Comparison of ENCODE assay signal across 17 cellular contexts in the genomic region with DNA sequence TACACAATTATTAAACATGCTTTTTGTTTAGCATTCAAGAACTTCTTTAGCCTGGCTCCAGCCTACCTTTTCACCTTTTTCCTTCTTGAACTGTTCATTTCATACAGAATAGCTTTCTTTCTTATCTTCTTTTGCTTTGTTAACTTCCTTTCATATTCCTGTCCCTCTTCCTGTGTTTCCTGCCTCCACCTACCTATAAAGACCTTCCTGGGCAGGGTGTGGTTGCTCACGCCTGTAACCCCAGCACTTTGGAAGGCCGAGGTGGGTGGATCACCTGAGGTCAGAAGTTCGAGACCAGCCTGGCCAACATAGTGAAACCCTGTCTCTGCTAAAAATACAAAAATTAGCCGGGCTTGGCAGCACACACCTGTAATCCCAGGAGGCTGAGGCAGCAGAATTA. TPM values are rescaled to one million over a fixed set of nuclear protein-coding genes. Genes with fewer than 3 reads are reported as not detected.
A peak's percentile ranks its signal among the peaks of the same experiment; 100 is the strongest.
DNase-seq lines count a peak whose midpoint lies in the region; ATAC-seq and TF ChIP-seq lines count a peak whose summit lies in the region.
"Had no signal": no experiment of that assay in that cellular context is flagged by ENCODE, and none has a peak within 500 bp of the region (broad histone marks: within the 10 kb centered on the region; RNA-seq: fewer than 3 reads in every experiment).

No MANE protein-coding gene starts in this region.

- peak overlapping the region; percentile 58 for H3K27ac ChIP-seq in RWPE2 (ENCODE audit: poor library complexity, severe bottlenecking)
- H3K27ac ChIP-seq in testis, result no peak overlapping the region
- peak overlapping the region in 1 of 4 donors; percentile 27 for H3K27ac ChIP-seq in gastrocnemius medialis
- H3K27ac ChIP-seq in upper lobe of left lung, result peak overlapping the region in 1 of 4 donors; percentile 32
- H3K27ac ChIP-seq: right atrium auricular region, SJCRH30, VCaP had no signal

- DNase-seq in activated T-cell treated with anti-CD3 and anti-CD28 coated beads, Interleukin-2, amount 50 U/mL, for 24 hours, result no peak
- DNase-seq in activated T-cell treated with anti-CD3 and anti-CD28 coated beads, Interleukin-2, amount 50 U/mL, for 1 hour, result no peak
- DNase-seq in RWPE2 (ENCODE audit: low spot score), result no peak
- DNase-seq in endothelial cell (ENCODE audit: low spot score), result no peak
- no peak for DNase-seq in stimulated activated naive B cell treated with anti-CD40 and anti-IgM and Interleukin-4, amounts not matched to agents 10 μg/mL and 1 μg/mL and 100 μg/mL, for 72 hours
- DNase-seq in testis, result no peak
- DNase-seq in gastrocnemius medialis, result no peak
- no peak for DNase-seq in upper lobe of left lung
- DNase-seq: activated T-cell treated with anti-CD3 and anti-CD28 coated beads for 4 hours; NCI-H1092 treated with DMSO at 0.1 percent for 48 hours; NCI-H2171 treated with DMSO at 0.1 percent for 48 hours; SJCRH30; stimulated activated CD4-positive, alpha-beta T cell treated with anti-CD3 and anti-CD28 coated beads, Interleukin-2, amount 100 ng/mL, for 24 hours had no signal

- no peak for TF ChIP-seq POLR2A in testis (IDR thresholded peaks at IDR 0.05)
- TF ChIP-seq POLR2A in gastrocnemius medialis (IDR thresholded peaks at IDR 0.05), result no peak
- no peak for TF ChIP-seq POLR2A in upper lobe of left lung (IDR thresholded peaks at IDR 0.05)

- in situ Hi-C loops in gastrocnemius medialis (cut with MboI; ENCODE audit: low sequenced_read_pairs in 4 of 4), result no loop called here

- H3K4me3 ChIP-seq in RWPE2 (ENCODE audit: severe bottlenecking) (no peak overlapping the region), testis (no peak overlapping the region), gastrocnemius medialis (no peak overlapping the region), upper lobe of left lung (no peak overlapping the region)
- H3K4me3 ChIP-seq: right atrium auricular region, SJCRH30 had no signal

- H3K27ac Mint-ChIP-seq in activated T-cell treated with anti-CD3 and anti-CD28 coated beads, Interleukin-2, amount 50 U/mL, for 24 hours, result peak overlapping the region; percentile 86
- peak overlapping the region; percentile 49 for H3K27ac Mint-ChIP-seq in endothelial cell (ENCODE audit: unreplicated experiment)
- peak overlapping the region; percentile 79 for H3K27ac Mint-ChIP-seq in stimulated activated naive B cell treated with anti-CD40 and anti-IgM and Interleukin-4, amounts not matched to agents 10 μg/mL and 1 μg/mL and 100 μg/mL, for 72 hours
- H3K27ac Mint-ChIP-seq: nephron had no signal

- H3K4me1 Mint-ChIP-seq in activated T-cell treated with anti-CD3 and anti-CD28 coated beads, Interleukin-2, amount 50 U/mL, for 24 hours (ENCODE audit: low read depth), result peaks cover 57% of the 10 kb centered on the region
- H3K4me1 Mint-ChIP-seq in endothelial cell (ENCODE audit: unreplicated experiment), result peaks cover 11% of the 10 kb centered on the region
- H3K4me1 Mint-ChIP-seq in stimulated activated naive B cell treated with anti-CD40 and anti-IgM and Interleukin-4, amounts not matched to agents 10 μg/mL and 1 μg/mL and 100 μg/mL, for 72 hours, result peaks cover 4 to 6% of the 10 kb centered on the region in 2 donors
- H3K4me1 Mint-ChIP-seq: nephron had no signal

- H3K4me1 ChIP-seq in RWPE2 (ENCODE audit: insufficient read depth, poor library complexity, severe bottlenecking) (peaks cover 22% of the 10 kb centered on the region), testis (peaks cover 5% of the 10 kb centered on the region), gastrocnemius medialis (peaks cover 2 to 15% of the 10 kb centered on the region in 2 donors), upper lobe of left lung (peaks cover 4 to 14% (median 9%) of the 10 kb centered on the region in 4 donors)

- H3K27me3 ChIP-seq in RWPE2 (ENCODE audit: insufficient read depth, poor library complexity, severe bottlenecking), result no peaks in the 10 kb centered on the region
- H3K27me3 ChIP-seq in testis, result no peaks in the 10 kb centered on the region
- no peaks in the 10 kb centered on the region for H3K27me3 ChIP-seq in gastrocnemius medialis
- no peaks in the 10 kb centered on the region for H3K27me3 ChIP-seq in upper lobe of left lung
- H3K27me3 ChIP-seq: right atrium auricular region, SJCRH30 had no signal

- H3K9me3 ChIP-seq in RWPE2 (ENCODE audit: severe bottlenecking) (no peaks in the 10 kb centered on the region), testis (no peaks in the 10 kb centered on the region), gastrocnemius medialis (no peaks in the 10 kb centered on the region), upper lobe of left lung (no peaks in the 10 kb centered on the region)
- H3K9me3 ChIP-seq: right atrium auricular region, SJCRH30 had no signal

- no peak for TF ChIP-seq CTCF in RWPE2 (IDR thresholded peaks at IDR 0.05; ENCODE audit: poor library complexity, severe bottlenecking)
- no peak for TF ChIP-seq CTCF in endothelial cell (IDR thresholded peaks at IDR 0.05; ENCODE audit: unreplicated experiment)
- TF ChIP-seq CTCF in testis (IDR thresholded peaks at IDR 0.05), result no peak
- no peak for TF ChIP-seq CTCF in gastrocnemius medialis (IDR thresholded peaks at IDR 0.05 in 4 of 5, conservative IDR thresholded peaks at IDR 0.05 in 1 of 5)
- TF ChIP-seq CTCF in upper lobe of left lung (IDR thresholded peaks at IDR 0.05), result no peak

- TF ChIP-seq EP300 in upper lobe of left lung (IDR thresholded peaks at IDR 0.05), result no peak

- ATAC-seq in RWPE2 (ENCODE audit: low read depth), result no peak
- ATAC-seq in stimulated activated naive B cell treated with anti-CD40 and anti-IgM and Interleukin-4, amounts not matched to agents 10 μg/mL and 1 μg/mL and 100 μg/mL, for 72 hours (replicated peaks), result no peak
- ATAC-seq in gastrocnemius medialis, result no peak
- ATAC-seq in upper lobe of left lung (ENCODE audit: low FRiP score in 2 of 2), result no peak
- ATAC-seq: left lobe of liver had no signal

- H3K4me3 Mint-ChIP-seq in activated T-cell treated with anti-CD3 and anti-CD28 coated beads, Interleukin-2, amount 50 U/mL, for 24 hours, result no peak overlapping the region
- H3K4me3 Mint-ChIP-seq in endothelial cell (ENCODE audit: unreplicated experiment), result no peak overlapping the region
- no peak overlapping the region for H3K4me3 Mint-ChIP-seq in stimulated activated naive B cell treated with anti-CD40 and anti-IgM and Interleukin-4, amounts not matched to agents 10 μg/mL and 1 μg/mL and 100 μg/mL, for 72 hours
- H3K4me3 Mint-ChIP-seq: nephron had no signal

- 69 to 86% methylated on average over 2 to 4 of the region's 4 CpGs for WGBS in testis, 2 donors
- WGBS in upper lobe of left lung, 2 donors, result 51 to 70% methylated on average over 4 of the region's 4 CpGs

- H3K9me3 Mint-ChIP-seq in activated T-cell treated with anti-CD3 and anti-CD28 coated beads, Interleukin-2, amount 50 U/mL, for 24 hours, result no peaks in the 10 kb centered on the region
- no peaks in the 10 kb centered on the region for H3K9me3 Mint-ChIP-seq in endothelial cell (ENCODE audit: unreplicated experiment)
- H3K9me3 Mint-ChIP-seq in stimulated activated naive B cell treated with anti-CD40 and anti-IgM and Interleukin-4, amounts not matched to agents 10 μg/mL and 1 μg/mL and 100 μg/mL, for 72 hours, result no peaks in the 10 kb centered on the region
- H3K9me3 Mint-ChIP-seq: nephron had no signal

- peaks cover 93% of the 10 kb centered on the region for H3K36me3 Mint-ChIP-seq in activated T-cell treated with anti-CD3 and anti-CD28 coated beads, Interleukin-2, amount 50 U/mL, for 24 hours (ENCODE audit: low read depth)
- peaks cover 39% of the 10 kb centered on the region for H3K36me3 Mint-ChIP-seq in endothelial cell (ENCODE audit: low read depth, unreplicated experiment)
- H3K36me3 Mint-ChIP-seq in stimulated activated naive B cell treated with anti-CD40 and anti-IgM and Interleukin-4, amounts not matched to agents 10 μg/mL and 1 μg/mL and 100 μg/mL, for 72 hours, result peaks cover 23 to 25% of the 10 kb centered on the region in 2 donors

- intact Hi-C loops in testis (cut with DNase I; ENCODE audit: low total_unique reads), result no loop called here
- intact Hi-C loops in gastrocnemius medialis (cut with DNase I; ENCODE audit: low total_unique reads), result no loop called here

- no peaks in the 10 kb centered on the region for H3K27me3 Mint-ChIP-seq in activated T-cell treated with anti-CD3 and anti-CD28 coated beads, Interleukin-2, amount 50 U/mL, for 24 hours
- H3K27me3 Mint-ChIP-seq in endothelial cell (ENCODE audit: unreplicated experiment), result peaks cover 1% of the 10 kb centered on the region
- H3K27me3 Mint-ChIP-seq in stimulated activated naive B cell treated with anti-CD40 and anti-IgM and Interleukin-4, amounts not matched to agents 10 μg/mL and 1 μg/mL and 100 μg/mL, for 72 hours, result no peaks in the 10 kb centered on the region

- H3K36me3 ChIP-seq in RWPE2 (ENCODE audit: low read depth) (peaks cover 98% of the 10 kb centered on the region), testis (ENCODE audit: low read depth, missing control alignments) (no peaks in the 10 kb centered on the region), gastrocnemius medialis (peaks cover 0 to 40% of the 10 kb centered on the region in 2 donors), upper lobe of left lung (peaks cover 28 to 78% (median 55%) of the 10 kb centered on the region in 4 donors)

RNA-seq across cellular contexts. Expression of a gene that starts 22.9 kb away (rescaled TPM):
- total RNA-seq in endothelial cell (ENCODE audit: unreplicated experiment) (257 TPM), testis (100 to 1,000 TPM; 281 to 377 TPM), gastrocnemius medialis (10 to 100 TPM; 70.9 to 82.2 (median 79.4) TPM), upper lobe of left lung (100 to 1,000 TPM; 144 to 265 (median 153) TPM)
- polyA plus RNA-seq in testis (ENCODE audit: insufficient read depth, low read depth, low replicate concordance), result 419 TPM

RNA-seq across cellular contexts. Expression of a gene that starts 31.0 kb away (rescaled TPM):
- total RNA-seq in endothelial cell (ENCODE audit: unreplicated experiment) (34.4 TPM), testis (10 to 100 TPM; 47.7 to 50.5 TPM), gastrocnemius medialis (10 to 100 TPM; 17.2 to 27.7 (median 19.4) TPM), upper lobe of left lung (10 to 100 TPM; 19.3 to 69.1 (median 32.5) TPM)
- polyA plus RNA-seq in testis (ENCODE audit: insufficient read depth, low read depth, low replicate concordance), result 49.9 TPM
